8 cellular contexts compared by ENCODE assay signal in genomic region chr1:226691257-226691656, GRCh38. TPM values are rescaled to one million over a fixed set of nuclear protein-coding genes. Genes with fewer than 3 reads are reported as not detected.
DNase-seq lines count a peak whose midpoint lies in the region; ATAC-seq and TF ChIP-seq lines count a peak whose summit lies in the region.
"Had no signal": no experiment of that assay in that cellular context is flagged by ENCODE, and none has a peak within 500 bp of the region (broad histone marks: within the 10 kb centered on the region; RNA-seq: fewer than 3 reads in every experiment).

No MANE protein-coding gene starts in this region.

- H3K4me1 ChIP-seq in subcutaneous abdominal adipose tissue (ENCODE audit: control insufficient read depth in 5 of 5, insufficient read depth in 5 of 5, low read length in 5 of 5), result peaks cover 13 to 85% (median 75%) of the 10 kb centered on the region in 5 donors
- H3K4me1 ChIP-seq in testis, result peaks cover 8% of the 10 kb centered on the region

- H3K4me3 ChIP-seq in subcutaneous abdominal adipose tissue (ENCODE audit: low read depth in 1 of 5, low read length in 5 of 5) (no peak overlapping the region), testis (no peak overlapping the region)
- H3K4me3 ChIP-seq: SK-N-MC had no signal

- H3K27ac ChIP-seq in subcutaneous abdominal adipose tissue (ENCODE audit: low read depth, low read length) (peak overlapping the region; percentile 76), testis (no peak overlapping the region)
- H3K27ac ChIP-seq: SK-N-MC had no signal

- H3K9ac ChIP-seq in subcutaneous abdominal adipose tissue (ENCODE audit: low read length in 5 of 5), result no peak overlapping the region

- no peak for TF ChIP-seq CTCF in testis (IDR thresholded peaks at IDR 0.05)

- H3K27me3 ChIP-seq in subcutaneous abdominal adipose tissue (ENCODE audit: control insufficient read depth in 5 of 5, insufficient read depth in 4 of 5, low read length in 5 of 5), result no peaks in the 10 kb centered on the region
- no peaks in the 10 kb centered on the region for H3K27me3 ChIP-seq in testis

- TF ChIP-seq POLR2A in testis (IDR thresholded peaks at IDR 0.05), result no peak

- ATAC-seq in HG02759 (IDR thresholded peaks at IDR 0.05; ENCODE audit: unreplicated experiment) (peak; percentile 55), left cardiac atrium (peak; percentile 27 to 28), GM19328 (IDR thresholded peaks at IDR 0.05; ENCODE audit: unreplicated experiment) (no peak)

- intact Hi-C loops in left cardiac atrium (cut with DNase I), result no loop called here
- intact Hi-C loops in testis (cut with DNase I; ENCODE audit: low total_unique reads), result no loop called here

- H3K9me3 ChIP-seq in subcutaneous abdominal adipose tissue (ENCODE audit: control insufficient read depth in 5 of 5, low read length in 5 of 5), result no peaks in the 10 kb centered on the region
- H3K9me3 ChIP-seq in testis, result no peaks in the 10 kb centered on the region

- H3K36me3 ChIP-seq in subcutaneous abdominal adipose tissue (ENCODE audit: control insufficient read depth in 5 of 5, insufficient read depth in 5 of 5, low read length in 5 of 5), result peaks cover 0 to 6% (median 0%) of the 10 kb centered on the region in 5 donors
- no peaks in the 10 kb centered on the region for H3K36me3 ChIP-seq in testis (ENCODE audit: low read depth, missing control alignments)

- 53 to 56% methylated on average over 4 of the region's 4 CpGs for WGBS in testis, 2 donors

- peak; percentile 37 to 55 for DNase-seq in activated CD4-positive, alpha-beta T cell treated with anti-CD3 and anti-CD28 coated beads for 4 hours
- DNase-seq in left cardiac atrium (no peak), testis (no peak), ecto neural progenitor cell (ENCODE audit: low spot score) (no peak)

RNA-seq across cellular contexts. Expression of gene ITPKB, which starts 47.8 kb away (rescaled TPM):
- 10 to 100 TPM; 13.8 to 18.3 TPM for total RNA-seq in left cardiac atrium
- 10 to 100 TPM; 13.5 to 18.0 TPM for total RNA-seq in testis
- 11.4 TPM for polyA plus RNA-seq in testis (ENCODE audit: insufficient read depth, low read depth, low replicate concordance)

Comparison
In these comparisons a context has a peak if more than half of its experiments do, and no peak if none do; other contexts are left out.
1. DNase-seq: peak in activated CD4-positive, alpha-beta T cell treated with anti-CD3 and anti-CD28 coated beads for 4 hours (2 of 2); none in left cardiac atrium (single experiment), testis (single experiment) and ecto neural progenitor cell (single experiment).